Comparison of ENCODE assay signal across 9 cellular contexts in the genomic region with DNA sequence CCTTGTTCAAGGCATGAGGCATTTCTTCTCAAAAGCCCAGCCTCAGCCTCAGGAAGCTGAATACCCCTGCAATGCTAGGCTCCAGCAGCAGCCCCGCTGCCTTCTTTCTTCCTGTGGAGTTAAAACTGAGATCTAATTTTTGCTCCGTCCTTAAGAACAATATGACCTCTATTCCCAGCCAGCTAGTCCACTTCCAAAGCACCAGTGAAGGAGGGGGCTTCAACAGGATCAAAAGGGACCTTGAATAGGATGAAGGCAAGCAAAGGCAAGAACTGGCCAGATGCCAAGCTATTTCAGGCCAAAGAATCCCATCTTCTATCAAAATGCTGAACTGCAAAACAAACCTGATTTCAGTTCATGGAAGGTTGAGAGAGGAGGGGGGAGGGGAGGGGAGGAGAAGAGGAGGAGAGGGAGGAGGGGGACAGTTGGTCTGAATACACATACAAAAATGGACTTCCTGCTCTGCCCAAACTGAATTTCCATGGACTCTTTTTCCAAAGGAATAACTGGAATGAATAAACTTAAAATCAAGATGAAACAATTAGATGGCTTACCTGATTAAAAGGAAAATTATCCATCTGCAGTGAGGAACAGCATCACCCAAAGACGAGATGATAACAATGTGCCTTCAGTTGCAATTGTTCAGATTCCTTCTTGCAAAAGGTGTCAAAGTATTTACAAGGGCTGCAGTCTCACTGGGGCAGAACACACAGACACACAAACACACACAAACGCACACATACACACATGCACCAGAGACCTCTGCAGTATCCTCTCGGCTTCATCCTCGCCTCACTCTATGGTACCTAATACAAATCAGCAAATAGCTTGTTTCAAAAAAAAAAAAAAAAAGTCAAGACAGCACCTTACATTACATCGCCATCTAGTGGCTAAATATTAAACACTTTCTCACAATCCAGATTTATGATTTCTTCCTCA. TPM values are rescaled to one million over a fixed set of nuclear protein-coding genes. Genes with fewer than 3 reads are reported as not detected.
DNase-seq lines count a peak whose midpoint lies in the region; ATAC-seq, FAIRE-seq and TF ChIP-seq lines count a peak whose summit lies in the region.
"Had no signal": no experiment of that assay in that cellular context is flagged by ENCODE, and none has a peak within 500 bp of the region (broad histone marks: within the 10 kb centered on the region; RNA-seq: fewer than 3 reads in every experiment).

A gene (minus strand): TSS at position 804 of the 939 bp plus-strand sequence. CDS start 54,399 bp downstream, outside the sequence.

- H3K4me2 ChIP-seq in GM23338 (peak within 1 kb of the TSS; percentile 73), smooth muscle cell (no peak within 1 kb of the TSS)

- H3K9me2 ChIP-seq in GM23338 (ENCODE audit: insufficient read depth), result no peaks in the 10 kb centered on the region

- no peaks in the 10 kb centered on the region for H3K27me3 ChIP-seq in GM23338 (ENCODE audit: insufficient read depth)
- peaks cover 7% of the 10 kb centered on the region for H3K27me3 ChIP-seq in smooth muscle cell (ENCODE audit: low read depth)

- DNase-seq in D721Med (ENCODE audit: insufficient read length, low spot score) (no peak), GM23338 (ENCODE audit: low spot score) (peak; percentile 81), NCI-H2081 treated with DMSO at 0.1 percent for 48 hours (lab: John Stamatoyannopoulos, UW) (peak; percentile 9), left cardiac atrium (no peak), smooth muscle cell (lab: John Stamatoyannopoulos, UW; ENCODE audit: unreplicated experiment) (no peak)
- DNase-seq in activated T-cell treated with anti-CD3 and anti-CD28 coated beads, Interleukin-2, amount 50 U/mL, for 48 hours, result peak; percentile 22 to 24
- DNase-seq in activated CD4-positive, alpha-beta T cell treated with anti-CD3 and anti-CD28 coated beads, Interleukin-2, amount 10 ng/mL, durations not matched to agents 7 days and 5 days, result no peak

- 42% methylated on average over 7 of the region's 7 CpGs for WGBS in smooth muscle cell (ENCODE audit: low lambda C conversion rate)

- FAIRE-seq in D721Med (lab: Jason Lieb, UNC), result peak; percentile 46

- H3K79me2 ChIP-seq in GM23338 (replicated peaks; ENCODE audit: insufficient read depth) (no peaks in the 10 kb centered on the region), smooth muscle cell (ENCODE audit: low read depth) (no peaks in the 10 kb centered on the region)

- H3K9me3 Mint-ChIP-seq in GM23338, result no peaks in the 10 kb centered on the region
- H3K9me3 Mint-ChIP-seq in activated CD4-positive, alpha-beta T cell treated with anti-CD3 and anti-CD28 coated beads, Interleukin-2, amount 10 ng/mL, durations not matched to agents 7 days and 5 days, result no peaks in the 10 kb centered on the region

- H3F3A ChIP-seq in GM23338 (replicated peaks; ENCODE audit: low read depth), result no peaks in the 10 kb centered on the region
- H3F3A ChIP-seq in smooth muscle cell (ENCODE audit: low read depth), result no peaks in the 10 kb centered on the region

- CTCF ChIA-PET in activated CD4-positive, alpha-beta T cell treated with anti-CD3 and anti-CD28 coated beads, Interleukin-2, amount 10 ng/mL, durations not matched to agents 7 days and 5 days (lab: Charles Lee), result no interaction called here

- H3K9ac ChIP-seq in smooth muscle cell (ENCODE audit: low read depth), result no peak within 1 kb of the TSS

- H3K36me3 Mint-ChIP-seq in GM23338 (ENCODE audit: low read depth), result no peaks in the 10 kb centered on the region
- no peaks in the 10 kb centered on the region for H3K36me3 Mint-ChIP-seq in activated CD4-positive, alpha-beta T cell treated with anti-CD3 and anti-CD28 coated beads, Interleukin-2, amount 10 ng/mL, durations not matched to agents 7 days and 5 days (ENCODE audit: low read depth)

- H3K4me3 Mint-ChIP-seq in GM23338, result peak within 1 kb of the TSS; percentile 40
- no peak within 1 kb of the TSS for H3K4me3 Mint-ChIP-seq in activated CD4-positive, alpha-beta T cell treated with anti-CD3 and anti-CD28 coated beads, Interleukin-2, amount 10 ng/mL, durations not matched to agents 7 days and 5 days

- H3K9me3 ChIP-seq in smooth muscle cell (replicated peaks; ENCODE audit: low read depth), result no peaks in the 10 kb centered on the region
- H3K9me3 ChIP-seq: SJSA1 had no signal

- TF ChIP-seq CTCF in D721Med (IDR thresholded peaks at IDR 0.05; ENCODE audit: insufficient read depth, missing control alignments) (peak; percentile 69), GM23338 (conservative IDR thresholded peaks at IDR 0.05; ENCODE audit: low read depth in 2 of 2) (peak; percentile 61 to 84), smooth muscle cell (IDR thresholded peaks at IDR 0.05; ENCODE audit: borderline replicate concordance, insufficient read depth, poor library complexity, severe bottlenecking) (peak; percentile 58)

- H3K27me3 Mint-ChIP-seq in GM23338 (ENCODE audit: insufficient read depth, low read depth, poor library complexity), result peaks cover 3% of the 10 kb centered on the region
- peaks cover 17% of the 10 kb centered on the region for H3K27me3 Mint-ChIP-seq in activated CD4-positive, alpha-beta T cell treated with anti-CD3 and anti-CD28 coated beads, Interleukin-2, amount 10 ng/mL, durations not matched to agents 7 days and 5 days

- intact Hi-C loops in left cardiac atrium (cut with DNase I), result loop anchor here (1.0 to 10.0 kb wide), 3 partner anchors 70 to 173 kb away; a partner anchor contains a TSS

- no peak within 1 kb of the TSS for H3K27ac ChIP-seq in GM23338 (ENCODE audit: low read depth)
- no peak within 1 kb of the TSS for H3K27ac ChIP-seq in smooth muscle cell (ENCODE audit: low read depth)
- H3K27ac ChIP-seq: SJSA1 had no signal

- POLR2A ChIA-PET in activated CD4-positive, alpha-beta T cell treated with anti-CD3 and anti-CD28 coated beads, Interleukin-2, amount 10 ng/mL, durations not matched to agents 7 days and 5 days (lab: Charles Lee), result no interaction called here

- H3K4me1 ChIP-seq in GM23338 (ENCODE audit: insufficient read depth) (peaks cover 28% of the 10 kb centered on the region), smooth muscle cell (ENCODE audit: low read depth) (no peaks in the 10 kb centered on the region)
- H3K4me1 ChIP-seq: SJSA1 had no signal

- H2AFZ ChIP-seq in GM23338 (peak within 1 kb of the TSS; percentile 93), smooth muscle cell (ENCODE audit: low read depth) (no peak within 1 kb of the TSS)

- H4K20me1 ChIP-seq in GM23338 (replicated peaks; ENCODE audit: insufficient read depth), result no peaks in the 10 kb centered on the region
- H4K20me1 ChIP-seq in smooth muscle cell (ENCODE audit: low read depth), result no peaks in the 10 kb centered on the region

- H3K27ac Mint-ChIP-seq in GM23338, result no peak within 1 kb of the TSS; the same call in 1 of the 2 replicates
- no peak within 1 kb of the TSS for H3K27ac Mint-ChIP-seq in activated CD4-positive, alpha-beta T cell treated with anti-CD3 and anti-CD28 coated beads, Interleukin-2, amount 10 ng/mL, durations not matched to agents 7 days and 5 days

- H3K36me3 ChIP-seq in GM23338 (ENCODE audit: insufficient read depth) (no peaks in the 10 kb centered on the region), smooth muscle cell (ENCODE audit: low read depth) (no peaks in the 10 kb centered on the region)
- H3K36me3 ChIP-seq: SJSA1 had no signal

- ATAC-seq in GM23338 (peak; percentile 78), left cardiac atrium (peak; percentile 23 to 26), HG02759 (IDR thresholded peaks at IDR 0.05; ENCODE audit: unreplicated experiment) (no peak)

- H3K4me3 ChIP-seq in GM23338, result peak within 1 kb of the TSS; percentile 39
- no peak within 1 kb of the TSS for H3K4me3 ChIP-seq in smooth muscle cell
- H3K4me3 ChIP-seq: SJSA1 had no signal

- H3K4me1 Mint-ChIP-seq in GM23338, result peaks cover 31% of the 10 kb centered on the region
- no peaks in the 10 kb centered on the region for H3K4me1 Mint-ChIP-seq in activated CD4-positive, alpha-beta T cell treated with anti-CD3 and anti-CD28 coated beads, Interleukin-2, amount 10 ng/mL, durations not matched to agents 7 days and 5 days

TF ChIP-seq in GM23338, 12 proteins besides CTCF, POLR2A, EP300 and RAD21 (continues in another document):
- TF ChIP-seq ZNF331 (CRISPR knock-in tag; IDR thresholded peaks at IDR 0.05; ENCODE audit: low read depth) (no peak), POLR2AphosphoS5 (IDR thresholded peaks at IDR 0.05; ENCODE audit: low read depth) (no peak), NANOG (IDR thresholded peaks at IDR 0.05; ENCODE audit: borderline replicate concordance) (no peak), CREB1 (CRISPR knock-in tag; IDR thresholded peaks at IDR 0.05; ENCODE audit: low read depth) (no peak), JUNB (IDR thresholded peaks at IDR 0.05; ENCODE audit: unreplicated experiment) (no peak), STAT1 (IDR thresholded peaks at IDR 0.05; ENCODE audit: unreplicated experiment) (no peak)
- TF ChIP-seq, protein P1, sequence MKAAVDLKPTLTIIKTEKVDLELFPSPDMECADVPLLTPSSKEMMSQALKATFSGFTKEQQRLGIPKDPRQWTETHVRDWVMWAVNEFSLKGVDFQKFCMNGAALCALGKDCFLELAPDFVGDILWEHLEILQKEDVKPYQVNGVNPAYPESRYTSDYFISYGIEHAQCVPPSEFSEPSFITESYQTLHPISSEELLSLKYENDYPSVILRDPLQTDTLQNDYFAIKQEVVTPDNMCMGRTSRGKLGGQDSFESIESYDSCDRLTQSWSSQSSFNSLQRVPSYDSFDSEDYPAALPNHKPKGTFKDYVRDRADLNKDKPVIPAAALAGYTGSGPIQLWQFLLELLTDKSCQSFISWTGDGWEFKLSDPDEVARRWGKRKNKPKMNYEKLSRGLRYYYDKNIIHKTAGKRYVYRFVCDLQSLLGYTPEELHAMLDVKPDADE (IDR thresholded peaks at IDR 0.05), result no peak

RNA-seq across cellular contexts. Expression of the gene that starts here (rescaled TPM):
- 1.2 and 2.1 TPM in 2 replicates for total RNA-seq in GM23338 (2014; rRNA removed; shearing (Covaris generic))
- polyA plus RNA-seq in GM23338 (2016; fragmentation: Nextera tagmentation; extraction: Ambion mirVana), result 0.92 and 1.3 TPM in 2 replicates
- under 1 TPM; 0.24 to 0.32 TPM for total RNA-seq in left cardiac atrium
- not detected in 2 replicates for total RNA-seq in smooth muscle cell
- not detected in 2 replicates for polyA plus RNA-seq in smooth muscle cell
- not detected for total RNA-seq in activated CD4-positive, alpha-beta T cell treated with anti-CD3 and anti-CD28 coated beads, Interleukin-2, amount 10 ng/mL, durations not matched to agents 7 days and 5 days
- total RNA-seq: SJSA1 had no signal

Comparison
In these comparisons a context has a peak if more than half of its experiments do, and no peak if none do; other contexts are left out.
1. Peak in ATAC-seq in left cardiac atrium; RNA of the gene not detected or under 1 TPM.
2. DNase-seq: peak in GM23338 (single experiment), NCI-H2081 treated with DMSO at 0.1 percent for 48 hours (single experiment) and activated T-cell treated with anti-CD3 and anti-CD28 coated beads, Interleukin-2, amount 50 U/mL, for 48 hours (2 of 2); none in D721Med (single experiment), left cardiac atrium (single experiment), smooth muscle cell (single experiment) and activated CD4-positive, alpha-beta T cell treated with anti-CD3 and anti-CD28 coated beads, Interleukin-2, amount 10 ng/mL, durations not matched to agents 7 days and 5 days (single experiment).
3. Peak in every context shown above with its lines, with median percentiles within 50 percentile points of each other: CTCF ChIP-seq.